Comparison of ENCODE assay signal across 14 cellular contexts in the genomic region with DNA sequence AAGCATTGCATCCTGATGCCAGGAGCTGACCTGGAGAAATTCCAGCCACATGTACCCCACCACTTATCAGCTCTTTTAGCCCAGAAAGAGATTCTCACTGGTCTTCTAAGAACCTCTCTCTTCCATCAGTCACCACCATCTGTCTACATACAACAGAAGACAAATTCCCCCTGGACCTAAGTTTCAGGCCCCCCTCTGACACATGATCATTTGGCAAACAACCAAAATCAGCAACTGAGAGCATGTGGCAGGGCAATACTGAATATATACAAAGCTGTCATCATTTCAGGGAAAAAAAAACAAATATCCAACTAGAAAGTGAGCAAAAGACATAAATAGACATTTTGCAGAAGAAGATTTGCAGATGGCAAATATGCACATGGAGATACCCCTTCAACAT.
"Had no signal": no experiment of that assay in that cellular context is flagged by ENCODE, and none has a peak within 500 bp of the region (broad histone marks: within the 10 kb centered on the region; RNA-seq: fewer than 3 reads in every experiment).

No MANE protein-coding gene starts in this region.

- H3K36me3 Mint-ChIP-seq: natural killer cell had no signal

- H3K27ac Mint-ChIP-seq: activated B cell treated with CpG ODN at 0.5 μM for 24 hours; activated CD4-positive, alpha-beta T cell treated with anti-CD3 and anti-CD28 coated beads, Interleukin-2, amount 10 ng/mL, durations not matched to agents 24 days and 14 days; stimulated activated naive B cell treated with anti-CD40 and anti-IgM and Interleukin-4, amounts not matched to agents 10 μg/mL and 1 μg/mL and 100 μg/mL, for 72 hours; type B pancreatic cell had no signal

- ATAC-seq: left cardiac atrium; mucosa of descending colon; natural killer cell; psoas muscle; sciatic nerve; stimulated activated naive B cell treated with anti-CD40 and anti-IgM and Interleukin-4, amounts not matched to agents 10 μg/mL and 1 μg/mL and 100 μg/mL, for 72 hours had no signal

- H3K4me3 Mint-ChIP-seq: activated B cell treated with CpG ODN at 0.5 μM for 24 hours; activated CD4-positive, alpha-beta T cell treated with anti-CD3 and anti-CD28 coated beads, Interleukin-2, amount 10 ng/mL, durations not matched to agents 24 days and 14 days; natural killer cell; stimulated activated naive B cell treated with anti-CD40 and anti-IgM and Interleukin-4, amounts not matched to agents 10 μg/mL and 1 μg/mL and 100 μg/mL, for 72 hours; type B pancreatic cell had no signal

- H3K27me3 Mint-ChIP-seq: activated B cell treated with CpG ODN at 0.5 μM for 24 hours; activated CD4-positive, alpha-beta T cell treated with anti-CD3 and anti-CD28 coated beads, Interleukin-2, amount 10 ng/mL, durations not matched to agents 24 days and 14 days; stimulated activated naive B cell treated with anti-CD40 and anti-IgM and Interleukin-4, amounts not matched to agents 10 μg/mL and 1 μg/mL and 100 μg/mL, for 72 hours; type B pancreatic cell had no signal

- H3K9me3 Mint-ChIP-seq: activated B cell treated with CpG ODN at 0.5 μM for 24 hours; activated CD4-positive, alpha-beta T cell treated with anti-CD3 and anti-CD28 coated beads, Interleukin-2, amount 10 ng/mL, durations not matched to agents 24 days and 14 days; natural killer cell had no signal

- DNase-seq: activated B cell treated with CpG ODN at 0.5 μM for 24 hours; activated CD4-positive, alpha-beta T cell treated with anti-CD3 and anti-CD28 coated beads, Interleukin-2, amount 10 ng/mL, durations not matched to agents 24 days and 14 days; activated naive CD4-positive, alpha-beta T cell treated with anti-CD3 and anti-CD28 coated beads, Interleukin-2, amount 50 U/mL, for 16 hours; adrenal gland; central memory CD4-positive, alpha-beta T cell; left cardiac atrium; mucosa of descending colon; natural killer cell; occipital lobe; psoas muscle; stimulated activated CD4-positive, alpha-beta T cell treated with anti-CD3 and anti-CD28 coated beads, Interleukin-2, amount 100 ng/mL, for 24 hours; stimulated activated naive B cell treated with anti-CD40 and anti-IgM and Interleukin-4, amounts not matched to agents 10 μg/mL and 1 μg/mL and 100 μg/mL, for 72 hours had no signal
